In the genomic region with DNA sequence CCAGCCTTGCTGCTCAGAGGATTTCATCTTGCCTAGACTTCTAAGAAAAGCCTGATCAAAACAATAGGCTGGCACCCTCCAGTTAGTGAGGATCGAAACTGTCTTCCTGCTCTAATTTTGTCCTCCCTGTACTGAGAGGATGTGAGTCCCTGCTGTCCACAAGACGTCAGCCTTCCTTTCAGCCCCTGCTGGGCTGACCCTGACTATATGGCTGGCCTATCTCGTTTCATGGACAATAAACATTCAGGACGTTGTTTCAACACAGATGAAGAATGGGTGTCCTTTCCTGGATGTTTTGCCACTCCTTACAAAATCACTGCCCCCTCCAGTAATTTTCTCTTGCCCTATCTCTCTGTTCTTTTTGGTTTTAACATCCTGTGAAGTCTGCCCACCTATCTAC, we compare ENCODE assay signal across 19 cellular contexts.
DNase-seq lines count a peak whose midpoint lies in the region; ATAC-seq and TF ChIP-seq lines count a peak whose summit lies in the region.
"Had no signal": no experiment of that assay in that cellular context is flagged by ENCODE, and none has a peak within 500 bp of the region (broad histone marks: within the 10 kb centered on the region; RNA-seq: fewer than 3 reads in every experiment).

No MANE protein-coding gene starts in this region.

- H3K4me1 ChIP-seq in lower lobe of right lung: no peaks in the 10 kb centered on the region
- H3K4me1 ChIP-seq: BLaER1 treated with 17β-estradiol and CSF1 and Interleukin-3, amounts not matched to agents 10 nM and 100 nM had no signal

- H3K9me3 Mint-ChIP-seq in nephron progenitor cell: no peaks in the 10 kb centered on the region
- H3K9me3 Mint-ChIP-seq in stimulated activated memory B cell treated with anti-CD40 and anti-IgM and Interleukin-4, amounts not matched to agents 10 μg/mL and 1 μg/mL and 100 μg/mL, for 72 hours: no peaks in the 10 kb centered on the region
- H3K9me3 Mint-ChIP-seq in stimulated activated effector memory CD8-positive, alpha-beta T cell treated with anti-CD3 and anti-CD28 coated beads, Interleukin-12 subunit alpha, Interleukin-12 subunit beta, amount 100 ng/mL, for 72 hours: no peaks in the 10 kb centered on the region
- H3K9me3 Mint-ChIP-seq: CD8-positive, alpha-beta T cell had no signal

- no peak overlapping the region for H3K27ac ChIP-seq in lower lobe of right lung
- H3K27ac ChIP-seq: 22Rv1; BLaER1 treated with 17β-estradiol and CSF1 and Interleukin-3, amounts not matched to agents 10 nM and 100 nM had no signal

- intact Hi-C loops in lower lobe of right lung (cut with DNase I): no loop called here

- peaks cover 3% of the 10 kb centered on the region for H3K27me3 Mint-ChIP-seq in nephron progenitor cell (ENCODE audit: low read depth, poor library complexity)
- peaks cover 29% of the 10 kb centered on the region for H3K27me3 Mint-ChIP-seq in stimulated activated memory B cell treated with anti-CD40 and anti-IgM and Interleukin-4, amounts not matched to agents 10 μg/mL and 1 μg/mL and 100 μg/mL, for 72 hours

- H3K4me3 ChIP-seq in lower lobe of right lung: no peak overlapping the region
- H3K4me3 ChIP-seq: BLaER1 treated with 17β-estradiol and CSF1 and Interleukin-3, amounts not matched to agents 10 nM and 100 nM had no signal

- H3K27me3 ChIP-seq in lower lobe of right lung (ENCODE audit: low read depth): no peaks in the 10 kb centered on the region
- H3K27me3 ChIP-seq: BLaER1 treated with 17β-estradiol and CSF1 and Interleukin-3, amounts not matched to agents 10 nM and 100 nM had no signal

- no peak for TF ChIP-seq CTCF in nephron progenitor cell (IDR thresholded peaks at IDR 0.05)
- no peak for TF ChIP-seq CTCF in lower lobe of right lung (IDR thresholded peaks at IDR 0.05)

- peak overlapping the region; percentile 6 for H3K27ac Mint-ChIP-seq in nephron progenitor cell
- no peak overlapping the region for H3K27ac Mint-ChIP-seq in stimulated activated memory B cell treated with anti-CD40 and anti-IgM and Interleukin-4, amounts not matched to agents 10 μg/mL and 1 μg/mL and 100 μg/mL, for 72 hours
- H3K27ac Mint-ChIP-seq in stimulated activated effector memory CD8-positive, alpha-beta T cell treated with anti-CD3 and anti-CD28 coated beads, Interleukin-12 subunit alpha, Interleukin-12 subunit beta, amount 100 ng/mL, for 72 hours: no peak overlapping the region
- H3K27ac Mint-ChIP-seq: B cell; CD8-positive, alpha-beta T cell; HFFc6 had no signal

- ATAC-seq in stimulated activated memory B cell treated with anti-CD40 and anti-IgM and Interleukin-4, amounts not matched to agents 10 μg/mL and 1 μg/mL and 100 μg/mL, for 72 hours: peak; percentile 36
- no peak for ATAC-seq in stimulated activated effector memory CD8-positive, alpha-beta T cell treated with anti-CD3 and anti-CD28 coated beads, Interleukin-12 subunit alpha, Interleukin-12 subunit beta, amount 100 ng/mL, for 72 hours
- no peak for ATAC-seq in lower lobe of right lung
- no peak for ATAC-seq in HG02973 (IDR thresholded peaks at IDR 0.05; ENCODE audit: unreplicated experiment)
- ATAC-seq: CD8-positive, alpha-beta T cell; HCT116 had no signal

- peak; percentile 23 for DNase-seq in NCI-H146 (lab: John Stamatoyannopoulos, UW)
- DNase-seq in NCI-H146 treated with DMSO at 0.1 percent for 48 hours (lab: John Stamatoyannopoulos, UW; ENCODE audit: unreplicated experiment): no peak
- peak; percentile 4 for DNase-seq in nephron progenitor cell
- DNase-seq in stimulated activated effector memory CD8-positive, alpha-beta T cell treated with anti-CD3 and anti-CD28 coated beads, Interleukin-12 subunit alpha, Interleukin-12 subunit beta, amount 100 ng/mL, for 72 hours (ENCODE audit: low spot score in 2 of 2): no peak
- no peak for DNase-seq in lower lobe of right lung
- DNase-seq: Calu3; CD8-positive, alpha-beta T cell; DMS79 treated with DMSO at 0.1 percent for 48 hours; GF-D8; GOT3; H7; HFFc6; IMR-90 had no signal

- peaks cover 9% of the 10 kb centered on the region for H3K4me1 Mint-ChIP-seq in nephron progenitor cell
- H3K4me1 Mint-ChIP-seq in stimulated activated memory B cell treated with anti-CD40 and anti-IgM and Interleukin-4, amounts not matched to agents 10 μg/mL and 1 μg/mL and 100 μg/mL, for 72 hours: no peaks in the 10 kb centered on the region
- H3K4me1 Mint-ChIP-seq in stimulated activated effector memory CD8-positive, alpha-beta T cell treated with anti-CD3 and anti-CD28 coated beads, Interleukin-12 subunit alpha, Interleukin-12 subunit beta, amount 100 ng/mL, for 72 hours: no peaks in the 10 kb centered on the region
- H3K4me1 Mint-ChIP-seq: B cell had no signal

- no peaks in the 10 kb centered on the region for H3K9me3 ChIP-seq in lower lobe of right lung
- H3K9me3 ChIP-seq: BLaER1 treated with 17β-estradiol and CSF1 and Interleukin-3, amounts not matched to agents 10 nM and 100 nM had no signal

- no peak overlapping the region for H3K4me3 Mint-ChIP-seq in nephron progenitor cell
- no peak overlapping the region for H3K4me3 Mint-ChIP-seq in stimulated activated memory B cell treated with anti-CD40 and anti-IgM and Interleukin-4, amounts not matched to agents 10 μg/mL and 1 μg/mL and 100 μg/mL, for 72 hours
- no peak overlapping the region for H3K4me3 Mint-ChIP-seq in stimulated activated effector memory CD8-positive, alpha-beta T cell treated with anti-CD3 and anti-CD28 coated beads, Interleukin-12 subunit alpha, Interleukin-12 subunit beta, amount 100 ng/mL, for 72 hours
- H3K4me3 Mint-ChIP-seq: B cell; CD8-positive, alpha-beta T cell; HFFc6 had no signal

- H3K36me3 ChIP-seq in lower lobe of right lung: no peaks in the 10 kb centered on the region
- H3K36me3 ChIP-seq: BLaER1 treated with 17β-estradiol and CSF1 and Interleukin-3, amounts not matched to agents 10 nM and 100 nM had no signal

- no peaks in the 10 kb centered on the region for H3K36me3 Mint-ChIP-seq in nephron progenitor cell (ENCODE audit: low read depth)
- H3K36me3 Mint-ChIP-seq in stimulated activated memory B cell treated with anti-CD40 and anti-IgM and Interleukin-4, amounts not matched to agents 10 μg/mL and 1 μg/mL and 100 μg/mL, for 72 hours: no peaks in the 10 kb centered on the region
- H3K36me3 Mint-ChIP-seq in stimulated activated effector memory CD8-positive, alpha-beta T cell treated with anti-CD3 and anti-CD28 coated beads, Interleukin-12 subunit alpha, Interleukin-12 subunit beta, amount 100 ng/mL, for 72 hours: no peaks in the 10 kb centered on the region
- H3K36me3 Mint-ChIP-seq: CD8-positive, alpha-beta T cell had no signal

Comparison
In these comparisons a context has a peak if more than half of its experiments do, and no peak if none do; other contexts are left out.
1. DNase-seq: peak in NCI-H146 (single experiment) and nephron progenitor cell (single experiment); none in NCI-H146 treated with DMSO at 0.1 percent for 48 hours (single experiment), stimulated activated effector memory CD8-positive, alpha-beta T cell treated with anti-CD3 and anti-CD28 coated beads, Interleukin-12 subunit alpha, Interleukin-12 subunit beta, amount 100 ng/mL, for 72 hours (0 of 2) and lower lobe of right lung (single experiment).